Comparison of ENCODE assay signal across 1 cellular context in genomic region chr1:203467550-203467921, GRCh38.
TF ChIP-seq lines count a peak whose summit lies in the region.

No MANE protein-coding gene starts in this region.

TF ChIP-seq in H1, 55 proteins besides CTCF, POLR2A, EP300 and RAD21:
- TF ChIP-seq CBX5 (IDR thresholded peaks at IDR 0.05; ENCODE audit: low read depth, low read length) (no peak), RBBP5 (IDR thresholded peaks at IDR 0.05; ENCODE audit: borderline replicate concordance, low read depth, low read length) (no peak), NRF1 (IDR thresholded peaks at IDR 0.05; ENCODE audit: low read depth, low read length) (no peak), HDAC6 (IDR thresholded peaks at IDR 0.05; ENCODE audit: low read depth, low read length) (no peak), BCL11A (IDR thresholded peaks at IDR 0.05; ENCODE audit: low read depth in 2 of 2, low read length in 2 of 2) (no peak), TEAD4 (IDR thresholded peaks at IDR 0.05; ENCODE audit: low read depth, low read length) (no peak), BRCA1 (IDR thresholded peaks at IDR 0.05; ENCODE audit: low read depth, low read length) (no peak), RXRA (IDR thresholded peaks at IDR 0.05; ENCODE audit: insufficient read depth, low read depth, low read length) (no peak), EZH2 (IDR thresholded peaks at IDR 0.05; ENCODE audit: low read depth, low read length, severe bottlenecking) (no peak), ASH2L (IDR thresholded peaks at IDR 0.05; ENCODE audit: low read length) (no peak), SP4 (IDR thresholded peaks at IDR 0.05; ENCODE audit: low read length) (no peak), SAP30 (IDR thresholded peaks at IDR 0.05; ENCODE audit: insufficient read depth, insufficient replicate concordance, low read length) (no peak), KDM4A (IDR thresholded peaks at IDR 0.05; ENCODE audit: low read depth, low read length, severe bottlenecking) (no peak), E2F6 (IDR thresholded peaks at IDR 0.05) (no peak), SIX5 (IDR thresholded peaks at IDR 0.05; ENCODE audit: low read depth, low read length) (no peak), MAFK (IDR thresholded peaks at IDR 0.05; ENCODE audit: low read depth, low read length) (no peak)
